Comparison of ENCODE assay signal across 14 cellular contexts in genomic region chr13:96772426-96772825, GRCh38.
DNase-seq lines count a peak whose midpoint lies in the region; ATAC-seq, FAIRE-seq and TF ChIP-seq lines count a peak whose summit lies in the region.
"Had no signal": no experiment of that assay in that cellular context is flagged by ENCODE, and none has a peak within 500 bp of the region (broad histone marks: within the 10 kb centered on the region; RNA-seq: fewer than 3 reads in every experiment).

No MANE protein-coding gene starts in this region.

- intact Hi-C loops in PC-3 (cut with micrococcal nuclease): no loop called here

- H3K9me2 ChIP-seq in PC-3 (replicated peaks; ENCODE audit: low read length): no peaks in the 10 kb centered on the region

- CTCF ChIA-PET in PC-3 (lab: Charles Lee): no interaction called here

- peak; percentile 15 for FAIRE-seq in small intestine (lab: Jason Lieb, UNC)
- FAIRE-seq: GM12891 had no signal

- H3K79me2 ChIP-seq in PC-3 (ENCODE audit: low read length): no peaks in the 10 kb centered on the region

- no peaks in the 10 kb centered on the region for H4K20me1 ChIP-seq in BLaER1 treated with 17β-estradiol and CSF1 and Interleukin-3, amounts not matched to agents 10 nM and 100 nM
- no peaks in the 10 kb centered on the region for H4K20me1 ChIP-seq in PC-3 (ENCODE audit: low read length)

- DNase-seq in PC-3: peak; percentile 3
- peak; percentile 70 for DNase-seq in epithelial cell of esophagus (ENCODE audit: low read depth)
- peak; percentile 74 for DNase-seq in small intestine
- no peak for DNase-seq in NCI-H2227 (lab: John Stamatoyannopoulos, UW; ENCODE audit: unreplicated experiment)
- no peak for DNase-seq in activated CD4-positive, alpha-beta T cell treated with anti-CD3 and anti-CD28 coated beads for 4 hours
- DNase-seq: ACHN; CD4-positive, alpha-beta memory T cell; DMS79; H7 had no signal

- peaks cover 6 to 21% (median 16%) of the 10 kb centered on the region in 10 experiments for H3K4me1 ChIP-seq in BLaER1 treated with 17β-estradiol and CSF1 and Interleukin-3, amounts not matched to agents 10 nM and 100 nM
- H3K4me1 ChIP-seq in PC-3 (ENCODE audit: insufficient read depth, low read length): no peaks in the 10 kb centered on the region
- peaks cover 0 to 8% of the 10 kb centered on the region in 2 donors for H3K4me1 ChIP-seq in small intestine (ENCODE audit: control insufficient read depth in 2 of 2, insufficient read depth in 1 of 2, low read depth in 1 of 2, low read length in 1 of 2)

- no peaks in the 10 kb centered on the region for H3F3A ChIP-seq in PC-3 (ENCODE audit: low read length, unreplicated experiment)

- H3K36me3 ChIP-seq in BLaER1 treated with 17β-estradiol and CSF1 and Interleukin-3, amounts not matched to agents 10 nM and 100 nM: no peaks in the 10 kb centered on the region
- H3K36me3 ChIP-seq in PC-3 (ENCODE audit: low read depth, low read length) (no peaks in the 10 kb centered on the region), small intestine (ENCODE audit: control insufficient read depth in 2 of 2, insufficient read depth in 2 of 2, low read length in 2 of 2) (no peaks in the 10 kb centered on the region)

- ATAC-seq in PC-3 (no peak), GM19328 (IDR thresholded peaks at IDR 0.05; ENCODE audit: unreplicated experiment) (no peak)
- ATAC-seq: GM23338 had no signal

- no peaks in the 10 kb centered on the region for H3K27me3 ChIP-seq in BLaER1 treated with 17β-estradiol and CSF1 and Interleukin-3, amounts not matched to agents 10 nM and 100 nM
- no peaks in the 10 kb centered on the region for H3K27me3 ChIP-seq in PC-3 (ENCODE audit: low read length)
- no peaks in the 10 kb centered on the region for H3K27me3 ChIP-seq in small intestine (ENCODE audit: control insufficient read depth in 2 of 2, insufficient read depth in 2 of 2, low read length in 2 of 2)

- peak overlapping the region in 6 of 11 experiments; percentile 4 to 44 (median 28); a peak in 6 of 22 replicates for H3K4me2 ChIP-seq in BLaER1 treated with 17β-estradiol and CSF1 and Interleukin-3, amounts not matched to agents 10 nM and 100 nM
- no peak overlapping the region for H3K4me2 ChIP-seq in PC-3 (ENCODE audit: low read length)
- H3K4me2 ChIP-seq: GM23338 had no signal

- no peak overlapping the region for H3K9ac ChIP-seq in BLaER1 treated with 17β-estradiol and CSF1 and Interleukin-3, amounts not matched to agents 10 nM and 100 nM
- no peak overlapping the region for H3K9ac ChIP-seq in PC-3 (ENCODE audit: low read length)

- BruUV-seq in PC-3 (replicated peaks; lab: Mats Ljungman, UMichigan): no TSS peak

- 18 to 60% (median 39%) methylated on average over 2 of the region's 2 CpGs for WGBS in small intestine, 3 donors

- POLR2A ChIA-PET in PC-3 (lab: Charles Lee; ENCODE audit: unreplicated experiment): no interaction called here

- TF ChIP-seq CTCF in PC-3 (conservative IDR thresholded peaks at IDR 0.05; ENCODE audit: low read depth, low read length) (no peak), epithelial cell of esophagus (IDR thresholded peaks at IDR 0.05; ENCODE audit: insufficient read depth, low read depth, low read length, missing control alignments) (no peak)

- H3K9me3 ChIP-seq in BLaER1 treated with 17β-estradiol and CSF1 and Interleukin-3, amounts not matched to agents 10 nM and 100 nM (replicated peaks in 1 of 11): peaks cover under 1 to 3% (median 1%) of the 10 kb centered on the region in 11 experiments; a peak in 12 of 22 replicates
- H3K9me3 ChIP-seq in PC-3 (ENCODE audit: low read length): no peaks in the 10 kb centered on the region
- no peaks in the 10 kb centered on the region for H3K9me3 ChIP-seq in small intestine (ENCODE audit: control insufficient read depth, low read depth)

- H3K4me3 ChIP-seq in BLaER1 treated with 17β-estradiol and CSF1 and Interleukin-3, amounts not matched to agents 10 nM and 100 nM: no peak overlapping the region
- H3K4me3 ChIP-seq in PC-3 (ENCODE audit: low read length) (no peak overlapping the region), epithelial cell of esophagus (ENCODE audit: low read length) (no peak overlapping the region), small intestine (ENCODE audit: low read depth in 1 of 2, low read length in 2 of 2) (no peak overlapping the region)
- H3K4me3 ChIP-seq: GM23338 had no signal

- peak overlapping the region in 1 of 11 experiments; percentile 22; a peak in 1 of 22 replicates for H3K27ac ChIP-seq in BLaER1 treated with 17β-estradiol and CSF1 and Interleukin-3, amounts not matched to agents 10 nM and 100 nM
- no peak overlapping the region for H3K27ac ChIP-seq in PC-3 (ENCODE audit: low read length)
- no peak overlapping the region for H3K27ac ChIP-seq in small intestine (ENCODE audit: low read depth in 1 of 2, low read length in 1 of 2)
- H3K27ac ChIP-seq: C4-2B had no signal

- no peak overlapping the region for H2AFZ ChIP-seq in PC-3 (ENCODE audit: low read length)
- H2AFZ ChIP-seq: GM23338 had no signal

Comparison
In these comparisons a context has a peak if more than half of its experiments do, and no peak if none do; other contexts are left out.
1. DNase-seq: peak in PC-3 (single experiment), epithelial cell of esophagus (single experiment) and small intestine (single experiment); none in NCI-H2227 (single experiment) and activated CD4-positive, alpha-beta T cell treated with anti-CD3 and anti-CD28 coated beads for 4 hours (0 of 2).